31 cellular contexts compared by ENCODE assay signal in the genomic region with DNA sequence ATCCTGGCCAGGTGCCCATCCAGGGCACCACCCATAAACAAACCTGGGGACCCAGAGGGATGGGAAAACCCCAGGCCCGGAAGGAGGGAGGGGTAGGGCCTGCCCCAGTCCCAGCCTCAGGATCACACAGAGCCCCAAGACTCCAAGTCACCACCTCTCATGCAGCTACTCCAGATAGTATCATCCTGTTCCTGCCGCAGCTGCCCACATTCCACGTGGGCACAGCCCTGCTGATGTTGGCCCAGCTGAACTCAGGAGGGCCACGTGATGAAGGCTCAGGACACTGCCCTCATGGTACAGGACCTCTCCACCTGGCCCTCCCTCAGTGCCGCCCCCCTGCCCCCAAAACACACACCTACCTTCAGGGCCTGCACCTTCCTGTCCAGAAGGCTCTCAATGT.
"Had no signal": no experiment of that assay in that cellular context is flagged by ENCODE, and none has a peak within 500 bp of the region (broad histone marks: within the 10 kb centered on the region; RNA-seq: fewer than 3 reads in every experiment).

No MANE protein-coding gene starts in this region.

- FAIRE-seq: frontal cortex, kidney, pancreas, urothelium cell line had no signal

- H3K27me3 Mint-ChIP-seq: activated T-helper 17 cell treated with anti-CD3 and anti-CD28 coated beads, Interleukin-2, amount 50 U/mL, for 72 hours had no signal

- H3K9me3 ChIP-seq: pancreas, prostate gland, testis, transverse colon had no signal

- DNase-seq: activated CD4-positive, alpha-beta memory T cell treated with anti-CD3 and anti-CD28 coated beads for 36 hours; activated CD4-positive, alpha-beta T cell treated with anti-CD3 and anti-CD28 coated beads, Interleukin-2, amount 10 ng/mL, durations not matched to agents 24 days and 14 days; activated CD8-positive, alpha-beta memory T cell treated with anti-CD3 and anti-CD28 coated beads, Interleukin-2, amount 50 U/mL, for 4 hours; activated gamma-delta T cell treated with Interleukin-2 at 50 U/mL for 16 hours; activated naive CD4-positive, alpha-beta T cell treated with anti-CD3 and anti-CD28 coated beads, Interleukin-2, amount 50 U/mL, for 16 hours; activated T-cell treated with anti-CD3 and anti-CD28 coated beads, Interleukin-2, amount 50 U/mL, for 24 hours; amniotic stem cell; caudate nucleus; head of caudate nucleus; hippocampal formation; kidney; mesendoderm; pancreas; retina; stimulated activated CD4-positive, alpha-beta T cell treated with anti-CD3 and anti-CD28 coated beads, Interleukin-15, amount 100 ng/mL, for 24 hours; stimulated activated CD4-positive, alpha-beta T cell treated with anti-CD3 and anti-CD28 coated beads, Interleukin-2, amount 100 ng/mL, for 24 hours; stimulated activated naive CD4-positive, alpha-beta T cell treated with Interleukin-2 at 50 U/mL for 16 hours; T-helper 17 cell; T1000; testis; transverse colon; WERI-Rb-1 had no signal

- H3K36me3 ChIP-seq: pancreas, prostate gland, transverse colon, WERI-Rb-1 had no signal

- H3K36me3 Mint-ChIP-seq: activated CD4-positive, alpha-beta memory T cell treated with anti-CD3 and anti-CD28 coated beads for 36 hours had no signal

- H3K4me3 Mint-ChIP-seq: activated CD4-positive, alpha-beta memory T cell treated with anti-CD3 and anti-CD28 coated beads for 36 hours; activated CD4-positive, alpha-beta T cell treated with anti-CD3 and anti-CD28 coated beads, Interleukin-2, amount 10 ng/mL, durations not matched to agents 24 days and 14 days; activated T-cell treated with anti-CD3 and anti-CD28 coated beads, Interleukin-2, amount 50 U/mL, for 24 hours; activated T-helper 17 cell treated with anti-CD3 and anti-CD28 coated beads, Interleukin-2, amount 50 U/mL, for 72 hours; dendritic cell treated with granulocyte-macrophage colony-stimulating factor and Interleukin-4, amounts not matched to agents 40 ng/mL and 50 ng/mL, for 4 days; nephron; T-helper 17 cell had no signal

- H3K27ac ChIP-seq: epithelial cell of prostate, pancreas, prostate gland, testis, transverse colon, WERI-Rb-1 had no signal

- H3K4me1 Mint-ChIP-seq: activated T-helper 17 cell treated with anti-CD3 and anti-CD28 coated beads, Interleukin-2, amount 50 U/mL, for 72 hours had no signal

- H3K27me3 ChIP-seq: pancreas, testis, transverse colon had no signal

- H3K9me3 Mint-ChIP-seq: activated CD4-positive, alpha-beta memory T cell treated with anti-CD3 and anti-CD28 coated beads for 36 hours; activated CD4-positive, alpha-beta T cell treated with anti-CD3 and anti-CD28 coated beads, Interleukin-2, amount 10 ng/mL, durations not matched to agents 24 days and 14 days; activated T-cell treated with anti-CD3 and anti-CD28 coated beads, Interleukin-2, amount 50 U/mL, for 24 hours; activated T-helper 17 cell treated with anti-CD3 and anti-CD28 coated beads, Interleukin-2, amount 50 U/mL, for 72 hours; dendritic cell treated with granulocyte-macrophage colony-stimulating factor and Interleukin-4, amounts not matched to agents 40 ng/mL and 50 ng/mL, for 4 days; nephron had no signal

- H3K4me1 ChIP-seq: pancreas, prostate gland, transverse colon had no signal

- ATAC-seq: activated CD4-positive, CD25-positive, alpha-beta regulatory T cell treated with anti-CD3 and anti-CD28 coated beads, Interleukin-2, amount 50 U/mL, for 24 hours; activated T-helper 17 cell treated with anti-CD3 and anti-CD28 coated beads, Interleukin-2, amount 50 U/mL, for 72 hours; pancreas; T-helper 17 cell had no signal

- H3K27ac Mint-ChIP-seq: activated CD4-positive, alpha-beta memory T cell treated with anti-CD3 and anti-CD28 coated beads for 36 hours; activated CD4-positive, alpha-beta T cell treated with anti-CD3 and anti-CD28 coated beads, Interleukin-2, amount 10 ng/mL, durations not matched to agents 24 days and 14 days; activated T-cell treated with anti-CD3 and anti-CD28 coated beads, Interleukin-2, amount 50 U/mL, for 24 hours; activated T-helper 17 cell treated with anti-CD3 and anti-CD28 coated beads, Interleukin-2, amount 50 U/mL, for 72 hours; dendritic cell treated with granulocyte-macrophage colony-stimulating factor and Interleukin-4, amounts not matched to agents 40 ng/mL and 50 ng/mL, for 4 days; nephron had no signal

- H3K4me3 ChIP-seq: lung, pancreas, prostate gland, testis, transverse colon had no signal
